19 cellular contexts compared by ENCODE assay signal in the genomic region with DNA sequence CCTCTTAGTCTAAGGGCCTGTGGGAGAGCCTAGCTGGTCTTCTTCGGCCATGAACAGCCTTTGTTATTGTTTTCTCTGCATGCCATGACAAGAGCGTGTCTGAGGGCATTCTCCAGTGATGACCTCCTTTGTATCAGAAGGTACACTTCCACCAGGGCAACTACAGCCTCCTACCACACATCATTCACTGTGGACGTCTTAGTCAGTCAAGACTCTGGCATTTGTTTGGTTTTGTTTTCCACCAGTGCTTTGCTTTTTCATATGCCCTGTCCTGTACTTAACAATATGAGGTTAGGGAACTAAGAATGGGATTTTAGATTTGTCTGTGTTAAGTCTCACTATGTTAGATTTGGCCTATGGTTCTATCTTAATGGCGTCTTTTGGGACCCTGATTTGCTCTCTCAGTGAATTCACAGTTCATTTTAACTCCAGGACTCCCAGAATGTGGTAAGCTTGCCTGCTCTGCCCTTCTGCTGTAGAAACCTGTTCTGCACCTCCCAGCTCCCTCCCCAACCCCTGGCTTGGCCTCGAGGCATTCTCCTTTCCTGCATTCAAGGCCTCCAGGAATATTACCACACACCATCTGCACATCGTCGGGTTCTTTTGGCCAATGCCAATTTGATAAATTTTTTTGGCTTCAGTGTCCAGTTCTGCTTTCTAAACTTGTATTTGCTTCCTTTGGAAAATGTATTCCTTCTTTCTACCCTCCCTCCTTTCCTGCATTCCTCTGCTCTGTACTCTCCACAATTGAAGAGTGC. TPM values are rescaled to one million over a fixed set of nuclear protein-coding genes. Genes with fewer than 3 reads are reported as not detected.
A peak's percentile ranks its signal among the peaks of the same experiment; 100 is the strongest.
DNase-seq lines count a peak whose midpoint lies in the region; ATAC-seq and TF ChIP-seq lines count a peak whose summit lies in the region.
"Had no signal": no experiment of that assay in that cellular context is flagged by ENCODE, and none has a peak within 500 bp of the region (broad histone marks: within the 10 kb centered on the region; RNA-seq: fewer than 3 reads in every experiment).

No MANE protein-coding gene starts in this region.

- H3K36me3 Mint-ChIP-seq in stimulated activated naive CD8-positive, alpha-beta T cell treated with anti-CD3 and anti-CD28 coated beads, Interleukin-15, Interleukin-2, amounts not matched to agents 100 ng/mL and 50 ng/mL, for 24 hours (ENCODE audit: low read depth), result no peaks in the 10 kb centered on the region
- H3K36me3 Mint-ChIP-seq in brain, result no peaks in the 10 kb centered on the region

- H3K36me3 ChIP-seq in left lung (peaks cover 0 to 23% of the 10 kb centered on the region in 2 donors), upper lobe of left lung (no peaks in the 10 kb centered on the region)
- H3K36me3 ChIP-seq: cardiac muscle cell, pancreas, thoracic aorta, WERI-Rb-1 had no signal

- no peak for TF ChIP-seq POLR2A in upper lobe of left lung (IDR thresholded peaks at IDR 0.05)

- H3K9me3 ChIP-seq in left lung (peaks cover 0 to 3% of the 10 kb centered on the region in 2 donors), upper lobe of left lung (no peaks in the 10 kb centered on the region)
- H3K9me3 ChIP-seq: pancreas, thoracic aorta had no signal

- no peaks in the 10 kb centered on the region for H3K9me3 Mint-ChIP-seq in stimulated activated naive CD8-positive, alpha-beta T cell treated with anti-CD3 and anti-CD28 coated beads, Interleukin-15, Interleukin-2, amounts not matched to agents 100 ng/mL and 50 ng/mL, for 24 hours
- H3K9me3 Mint-ChIP-seq in brain, result peaks cover 2 to 7% (median 3%) of the 10 kb centered on the region in 5 experiments

- no peaks in the 10 kb centered on the region for H3K27me3 ChIP-seq in left lung
- H3K27me3 ChIP-seq in upper lobe of left lung, result no peaks in the 10 kb centered on the region
- H3K27me3 ChIP-seq: cardiac muscle cell, pancreas had no signal

- H3K4me3 ChIP-seq in left lung (no peak overlapping the region), upper lobe of left lung (no peak overlapping the region)
- H3K4me3 ChIP-seq: cardiac muscle cell, pancreas, skin epidermis, thoracic aorta had no signal

- no peak for TF ChIP-seq EP300 in upper lobe of left lung (IDR thresholded peaks at IDR 0.05)

- peaks cover 12 to 44% of the 10 kb centered on the region in 2 donors for H3K4me1 ChIP-seq in left lung
- peaks cover 8 to 37% (median 24%) of the 10 kb centered on the region in 4 donors for H3K4me1 ChIP-seq in upper lobe of left lung

- ATAC-seq in stimulated activated naive CD8-positive, alpha-beta T cell treated with anti-CD3 and anti-CD28 coated beads, Interleukin-15, Interleukin-2, amounts not matched to agents 100 U/mL and 50 U/mL, for 24 hours, result no peak
- ATAC-seq in left lung (no peak), upper lobe of left lung (ENCODE audit: low FRiP score in 2 of 2) (no peak)

- TF ChIP-seq CTCF in brain (conservative IDR thresholded peaks at IDR 0.05) (no peak), left lung (IDR thresholded peaks at IDR 0.05) (no peak), upper lobe of left lung (IDR thresholded peaks at IDR 0.05) (no peak)

- peaks cover 33% of the 10 kb centered on the region for H3K4me1 Mint-ChIP-seq in stimulated activated naive CD8-positive, alpha-beta T cell treated with anti-CD3 and anti-CD28 coated beads, Interleukin-15, Interleukin-2, amounts not matched to agents 100 ng/mL and 50 ng/mL, for 24 hours (ENCODE audit: low read depth)
- H3K4me1 Mint-ChIP-seq in brain, result peaks cover 8% of the 10 kb centered on the region

- DNase-seq in stimulated activated naive CD8-positive, alpha-beta T cell treated with anti-CD3 and anti-CD28 coated beads, Interleukin-15, Interleukin-2, amounts not matched to agents 100 U/mL and 50 U/mL, for 24 hours, result no peak
- no peak for DNase-seq in left lung
- DNase-seq in iPS-NIHi7 (ENCODE audit: extremely low spot score), result no peak
- DNase-seq in hippocampal formation (lab: John Stamatoyannopoulos, UW), result no peak
- DNase-seq in germinal center (ENCODE audit: low spot score), result no peak
- no peak for DNase-seq in upper lobe of left lung
- DNase-seq: activated gamma-delta T cell treated with Interleukin-2 at 50 U/mL for 16 hours; COR-L47; NCI-H1417 treated with DMSO at 0.1 percent for 48 hours; NCI-H2171 treated with DMSO at 0.1 percent for 48 hours; stimulated activated CD4-positive, alpha-beta T cell treated with anti-CD3 and anti-CD28 coated beads, Interleukin-4, amount 100 ng/mL, for 24 hours; stimulated activated CD8-positive, alpha-beta memory T cell treated with anti-CD3 and anti-CD28 coated beads, Interleukin-4, amount 100 ng/mL, for 48 hours; WERI-Rb-1 had no signal

- H3K27me3 Mint-ChIP-seq in stimulated activated naive CD8-positive, alpha-beta T cell treated with anti-CD3 and anti-CD28 coated beads, Interleukin-15, Interleukin-2, amounts not matched to agents 100 ng/mL and 50 ng/mL, for 24 hours, result peaks cover 18% of the 10 kb centered on the region
- no peaks in the 10 kb centered on the region for H3K27me3 Mint-ChIP-seq in brain

- intact Hi-C loops in left lung (cut with DNase I), result no loop called here

- WGBS in upper lobe of left lung, 2 donors, result 77 to 83% methylated on average over 6 to 7 of the region's 7 CpGs

- H3K27ac ChIP-seq in left lung (peak overlapping the region; percentile 33 to 50), upper lobe of left lung (peak overlapping the region in 2 of 4 donors; percentile 13 to 35)
- H3K27ac ChIP-seq: cardiac muscle cell, thoracic aorta, WERI-Rb-1 had no signal

- H3K4me3 Mint-ChIP-seq in stimulated activated naive CD8-positive, alpha-beta T cell treated with anti-CD3 and anti-CD28 coated beads, Interleukin-15, Interleukin-2, amounts not matched to agents 100 ng/mL and 50 ng/mL, for 24 hours, result no peak overlapping the region
- no peak overlapping the region for H3K4me3 Mint-ChIP-seq in brain

- peak overlapping the region; percentile 71 for H3K27ac Mint-ChIP-seq in stimulated activated naive CD8-positive, alpha-beta T cell treated with anti-CD3 and anti-CD28 coated beads, Interleukin-15, Interleukin-2, amounts not matched to agents 100 ng/mL and 50 ng/mL, for 24 hours
- H3K27ac Mint-ChIP-seq in brain, result peak overlapping the region in 3 of 5 experiments; percentile 41 to 60 (median 52)

RNA-seq across cellular contexts. Expression of a gene that starts 42.8 kb away (rescaled TPM):
- 1.7 TPM for polyA plus RNA-seq in brain (ENCODE audit: insufficient read depth, low read depth, low replicate concordance)
- total RNA-seq in left lung (100 to 1,000 TPM; 142 to 224 TPM), upper lobe of left lung (100 to 1,000 TPM in 3 of 6 donors, 10 to 100 TPM in 3; 48.2 to 148 (median 111) TPM)
